In the genomic region with DNA sequence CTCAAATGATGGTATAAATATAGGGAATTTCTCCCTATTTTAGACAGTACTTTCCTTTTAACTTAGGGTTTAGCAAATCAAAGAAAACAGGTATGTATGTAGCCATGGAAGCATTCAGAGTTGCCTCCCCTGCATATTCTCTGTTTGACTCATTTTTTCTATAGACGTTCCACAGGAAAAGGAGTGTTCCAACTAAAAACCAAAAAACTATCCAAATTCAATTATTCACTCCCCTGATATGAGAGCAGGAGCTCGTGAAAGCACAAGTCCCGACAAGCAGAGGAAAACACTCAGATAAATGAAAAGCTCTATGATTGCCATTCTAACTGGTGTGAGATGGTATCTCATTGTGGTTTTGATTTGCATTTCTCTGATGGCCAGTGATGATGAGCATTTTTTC, we compare ENCODE assay signal across 20 cellular contexts.
"Had no signal": no experiment of that assay in that cellular context is flagged by ENCODE, and none has a peak within 500 bp of the region (broad histone marks: within the 10 kb centered on the region; RNA-seq: fewer than 3 reads in every experiment).

No MANE protein-coding gene starts in this region.

- H3K9me3 Mint-ChIP-seq: activated CD4-positive, alpha-beta memory T cell treated with anti-CD3 and anti-CD28 coated beads for 36 hours; activated T-cell treated with anti-CD3 and anti-CD28 coated beads, Interleukin-2, amount 50 U/mL, for 72 hours; central memory CD8-positive, alpha-beta T cell; stimulated activated effector memory CD8-positive, alpha-beta T cell treated with anti-CD3 and anti-CD28 coated beads, Interleukin-12 subunit alpha, Interleukin-12 subunit beta, amount 100 ng/mL, for 72 hours had no signal

- ATAC-seq: activated T-cell treated with anti-CD3 and anti-CD28 coated beads, Interleukin-2, amount 50 U/mL, for 72 hours; lower lobe of right lung; right cardiac atrium; stimulated activated effector memory CD8-positive, alpha-beta T cell treated with anti-CD3 and anti-CD28 coated beads, Interleukin-12 subunit alpha, Interleukin-12 subunit beta, amount 100 ng/mL, for 72 hours had no signal

- H3K4me3 ChIP-seq: lower lobe of right lung, transverse colon had no signal

- H3K27me3 Mint-ChIP-seq: progenitor cell of endocrine pancreas had no signal

- H3K4me1 Mint-ChIP-seq: activated naive CD8-positive, alpha-beta T cell treated with anti-CD3 and anti-CD28 coated beads for 36 hours; central memory CD8-positive, alpha-beta T cell; immature natural killer cell; naive B cell; stimulated activated effector memory CD8-positive, alpha-beta T cell treated with anti-CD3 and anti-CD28 coated beads, Interleukin-12 subunit alpha, Interleukin-12 subunit beta, amount 100 ng/mL, for 72 hours had no signal

- H3K36me3 ChIP-seq: lower lobe of right lung, transverse colon had no signal

- H3K27me3 ChIP-seq: transverse colon had no signal

- H3K36me3 Mint-ChIP-seq: activated naive CD8-positive, alpha-beta T cell treated with anti-CD3 and anti-CD28 coated beads for 36 hours; immature natural killer cell; naive B cell; stimulated activated effector memory CD8-positive, alpha-beta T cell treated with anti-CD3 and anti-CD28 coated beads, Interleukin-12 subunit alpha, Interleukin-12 subunit beta, amount 100 ng/mL, for 72 hours had no signal

- H3K9me3 ChIP-seq: lower lobe of right lung, transverse colon had no signal

- FAIRE-seq: small intestine had no signal

- H3K27ac ChIP-seq: lower lobe of right lung, transverse colon, VCaP had no signal

- DNase-seq: activated CD4-positive, alpha-beta memory T cell treated with anti-CD3 and anti-CD28 coated beads for 36 hours; activated CD8-positive, alpha-beta memory T cell treated with anti-CD3 and anti-CD28 coated beads, Interleukin-2, amount 50 U/mL, for 4 hours; activated gamma-delta T cell treated with Interleukin-2 at 50 U/mL for 16 hours; activated naive CD8-positive, alpha-beta T cell treated with anti-CD3 and anti-CD28 coated beads for 36 hours; activated T-cell treated with anti-CD3 and anti-CD28 coated beads, Interleukin-2, amount 50 U/mL, for 72 hours; aorta; cortex of kidney; effector CD8-positive, alpha-beta T cell; glutamatergic neuron; immature natural killer cell; left cardiac atrium; lower lobe of right lung; naive B cell; right cardiac atrium; small intestine; transverse colon had no signal

- H3K4me3 Mint-ChIP-seq: activated CD4-positive, alpha-beta memory T cell treated with anti-CD3 and anti-CD28 coated beads for 36 hours; activated naive CD8-positive, alpha-beta T cell treated with anti-CD3 and anti-CD28 coated beads for 36 hours; activated T-cell treated with anti-CD3 and anti-CD28 coated beads, Interleukin-2, amount 50 U/mL, for 72 hours; central memory CD8-positive, alpha-beta T cell; immature natural killer cell; naive B cell; stimulated activated effector memory CD8-positive, alpha-beta T cell treated with anti-CD3 and anti-CD28 coated beads, Interleukin-12 subunit alpha, Interleukin-12 subunit beta, amount 100 ng/mL, for 72 hours had no signal

- H3K27ac Mint-ChIP-seq: activated CD4-positive, alpha-beta memory T cell treated with anti-CD3 and anti-CD28 coated beads for 36 hours; activated naive CD8-positive, alpha-beta T cell treated with anti-CD3 and anti-CD28 coated beads for 36 hours; activated T-cell treated with anti-CD3 and anti-CD28 coated beads, Interleukin-2, amount 50 U/mL, for 72 hours; immature natural killer cell; naive B cell; progenitor cell of endocrine pancreas; stimulated activated effector memory CD8-positive, alpha-beta T cell treated with anti-CD3 and anti-CD28 coated beads, Interleukin-12 subunit alpha, Interleukin-12 subunit beta, amount 100 ng/mL, for 72 hours had no signal

- H3K4me1 ChIP-seq: lower lobe of right lung, transverse colon had no signal
